25 cellular contexts compared by ENCODE assay signal in the genomic region with DNA sequence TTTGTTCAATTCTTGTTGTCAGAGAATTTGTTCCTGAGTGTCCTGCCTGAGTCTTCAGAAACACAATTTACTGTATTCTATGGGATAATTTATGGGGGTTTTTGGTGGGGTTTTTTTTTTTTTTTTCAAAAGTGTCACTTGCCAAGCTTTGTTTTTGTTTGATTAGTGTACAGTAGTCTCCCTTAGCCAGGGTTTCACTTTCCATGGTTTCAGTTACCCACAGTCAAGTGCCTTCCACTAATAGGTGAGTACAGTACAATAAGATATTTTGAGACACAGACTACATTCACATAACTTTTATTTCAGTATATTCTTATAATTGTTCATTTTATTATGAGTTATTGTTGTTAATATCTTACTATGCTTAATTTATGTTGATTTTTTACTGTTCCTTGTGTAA.
"Had no signal": no experiment of that assay in that cellular context is flagged by ENCODE, and none has a peak within 500 bp of the region (broad histone marks: within the 10 kb centered on the region; RNA-seq: fewer than 3 reads in every experiment).

No MANE protein-coding gene starts in this region.

- H3K27me3 ChIP-seq: adrenal gland had no signal

- H3K4me1 ChIP-seq: adrenal gland had no signal

- H3K27ac Mint-ChIP-seq: activated B cell treated with CpG ODN at 0.5 μM for 24 hours; activated CD4-positive, alpha-beta memory T cell treated with anti-CD3 and anti-CD28 coated beads, Interleukin-2, amount 10 ng/mL, durations not matched to agents 7 days and 5 days; activated CD4-positive, alpha-beta T cell treated with anti-CD3 and anti-CD28 coated beads, Interleukin-2, amount 10 ng/mL, durations not matched to agents 7 days and 5 days; activated naive CD8-positive, alpha-beta T cell treated with anti-CD3 and anti-CD28 coated beads, Interleukin-2, amount 10 ng/mL, durations not matched to agents 7 days and 5 days; T-cell had no signal

- ATAC-seq: K562, Panc1, Right ventricle myocardium inferior, T-cell had no signal

- H3K4me3 Mint-ChIP-seq: activated B cell treated with CpG ODN at 0.5 μM for 24 hours; activated CD4-positive, alpha-beta memory T cell treated with anti-CD3 and anti-CD28 coated beads, Interleukin-2, amount 10 ng/mL, durations not matched to agents 7 days and 5 days; activated CD4-positive, alpha-beta T cell treated with anti-CD3 and anti-CD28 coated beads, Interleukin-2, amount 10 ng/mL, durations not matched to agents 7 days and 5 days; activated naive CD8-positive, alpha-beta T cell treated with anti-CD3 and anti-CD28 coated beads, Interleukin-2, amount 10 ng/mL, durations not matched to agents 7 days and 5 days; T-cell had no signal

- DNase-seq: activated B cell treated with CpG ODN at 0.5 μM for 24 hours; activated CD4-positive, alpha-beta memory T cell treated with anti-CD3 and anti-CD28 coated beads, Interleukin-2, amount 10 ng/mL, durations not matched to agents 7 days and 5 days; activated CD4-positive, alpha-beta T cell treated with anti-CD3 and anti-CD28 coated beads for 1 hour; activated CD4-positive, alpha-beta T cell treated with anti-CD3 and anti-CD28 coated beads, Interleukin-2, amount 10 ng/mL, durations not matched to agents 7 days and 5 days; activated naive CD4-positive, alpha-beta T cell treated with anti-CD3 and anti-CD28 coated beads, Interleukin-2, amount 50 U/mL, for 16 hours; activated naive CD8-positive, alpha-beta T cell treated with anti-CD3 and anti-CD28 coated beads, Interleukin-2, amount 10 ng/mL, durations not matched to agents 7 days and 5 days; activated T-cell treated with anti-CD3 and anti-CD28 coated beads for 4 hours; adrenal gland; anterior cingulate cortex; cerebellar nuclear complex; Kasumi-1; NCI-H1048; NCI-H146; NCI-H187 treated with DMSO at 0.1 percent for 48 hours; NCI-H446; NCI-H524; OCI-M1; RPMI8226; T-cell; T-helper 2 cell; T1000 had no signal

- H3K4me3 ChIP-seq: adrenal gland, K562, SK-N-MC had no signal

- H3K36me3 Mint-ChIP-seq: T-cell had no signal

- H3K9me3 Mint-ChIP-seq: activated B cell treated with CpG ODN at 0.5 μM for 24 hours, T-cell had no signal

- H3K27ac ChIP-seq: adrenal gland, SK-N-MC had no signal

- H3K36me3 ChIP-seq: adrenal gland had no signal

- H3K4me1 Mint-ChIP-seq: activated B cell treated with CpG ODN at 0.5 μM for 24 hours; activated CD4-positive, alpha-beta memory T cell treated with anti-CD3 and anti-CD28 coated beads, Interleukin-2, amount 10 ng/mL, durations not matched to agents 7 days and 5 days; activated CD4-positive, alpha-beta T cell treated with anti-CD3 and anti-CD28 coated beads, Interleukin-2, amount 10 ng/mL, durations not matched to agents 7 days and 5 days; activated naive CD8-positive, alpha-beta T cell treated with anti-CD3 and anti-CD28 coated beads, Interleukin-2, amount 10 ng/mL, durations not matched to agents 7 days and 5 days; T-cell had no signal
